In the genomic region with DNA sequence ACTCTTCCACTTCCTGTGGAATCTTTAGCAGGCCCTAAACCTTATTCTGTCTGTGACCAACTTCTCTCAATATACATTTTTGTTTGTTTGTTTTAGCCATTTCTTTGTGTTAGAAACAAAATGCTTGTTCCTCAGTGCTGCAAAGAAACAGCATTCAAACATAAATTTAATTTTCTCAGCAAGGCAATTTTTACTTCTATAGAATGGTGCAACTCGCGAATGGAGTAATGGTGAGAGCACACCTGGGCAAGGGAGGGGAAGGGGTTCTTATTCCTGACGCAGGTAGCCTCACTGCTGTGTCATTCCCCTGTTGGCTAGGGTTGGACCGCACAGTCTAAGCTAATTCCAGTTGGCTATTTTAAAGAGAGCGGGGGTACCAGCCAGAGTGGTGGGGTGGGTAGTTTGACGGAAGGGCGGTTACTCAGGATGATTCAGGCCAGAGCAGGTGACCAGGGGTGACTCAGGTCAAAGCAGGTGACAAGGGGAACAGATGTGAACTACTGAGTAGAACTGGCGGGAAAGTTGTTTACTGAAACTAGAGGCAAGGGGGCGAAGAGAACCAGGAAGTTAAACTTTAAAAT, we compare ENCODE assay signal across 26 cellular contexts. TPM values are rescaled to one million over a fixed set of nuclear protein-coding genes. Genes with fewer than 3 reads are reported as not detected.
DNase-seq lines count a peak whose midpoint lies in the region; ATAC-seq, FAIRE-seq and TF ChIP-seq lines count a peak whose summit lies in the region.
"Had no signal": no experiment of that assay in that cellular context is flagged by ENCODE, and none has a peak within 500 bp of the region (broad histone marks: within the 10 kb centered on the region; RNA-seq: fewer than 3 reads in every experiment).

No MANE protein-coding gene starts in this region.

- no peaks in the 10 kb centered on the region for H3K27me3 Mint-ChIP-seq in CD8-positive, alpha-beta memory T cell
- no peaks in the 10 kb centered on the region for H3K27me3 Mint-ChIP-seq in endothelial cell (ENCODE audit: unreplicated experiment)
- H3K27me3 Mint-ChIP-seq: CD4-positive, alpha-beta T cell had no signal

- TF ChIP-seq RAD21 in K562 (CRISPR knock-in tag; conservative IDR thresholded peaks at IDR 0.05 in 1 of 2, IDR thresholded peaks at IDR 0.05 in 1 of 2) = no peak

- ATAC-seq in K562 (no peak), HG03095 (IDR thresholded peaks at IDR 0.05; ENCODE audit: unreplicated experiment) (no peak)
- ATAC-seq: A549 had no signal

- peak overlapping the region in 1 of 8 donors; percentile 42 for H3K27ac Mint-ChIP-seq in CD8-positive, alpha-beta memory T cell
- H3K27ac Mint-ChIP-seq in endothelial cell (ENCODE audit: unreplicated experiment) = no peak overlapping the region
- H3K27ac Mint-ChIP-seq: CD4-positive, alpha-beta T cell had no signal

- H3K9me1 ChIP-seq in K562 (ENCODE audit: control insufficient read depth, insufficient read depth, low read length) = no peaks in the 10 kb centered on the region

- WGBS in K562 (ENCODE audit: insufficient coverage, low coverage, missing lambda C conversion rate) = 95% methylated on average over 7 of the region's 9 CpGs

- H3K9me3 Mint-ChIP-seq in CD8-positive, alpha-beta memory T cell = peaks cover 0 to 11% (median 4%) of the 10 kb centered on the region in 5 donors
- peaks cover 10% of the 10 kb centered on the region for H3K9me3 Mint-ChIP-seq in endothelial cell (ENCODE audit: unreplicated experiment)
- H3K9me3 Mint-ChIP-seq: CD4-positive, alpha-beta T cell had no signal

- intact Hi-C loops in K562 (cut with micrococcal nuclease) = no loop called here

- no peak for TF ChIP-seq POLR2A in K562 (conservative IDR thresholded peaks at IDR 0.05)

- POLR2A ChIA-PET in CD8-positive, alpha-beta memory T cell (lab: Charles Lee) = no interaction called here
- POLR2A ChIA-PET in K562 (lab: Yijun Ruan, JAX) = no interaction called here

- no TSS peak for BruUV-seq in K562 (replicated peaks; lab: Mats Ljungman, UMichigan)

- H2AFZ ChIP-seq in K562 (ENCODE audit: low read depth, low read length) = no peak overlapping the region

- CTCF ChIA-PET in CD8-positive, alpha-beta memory T cell (lab: Charles Lee) = no interaction called here
- CTCF ChIA-PET in K562 (lab: Yijun Ruan, JAX; ENCODE audit: low intra/inter-chr PET ratio) = no interaction called here

- H3K4me2 ChIP-seq in K562 (ENCODE audit: insufficient read depth, low read length) = no peak overlapping the region
- H3K4me2 ChIP-seq: A549; BLaER1 treated with 17β-estradiol and CSF1 and Interleukin-3, amounts not matched to agents 10 nM and 100 nM had no signal

- DNase-seq in CD8-positive, alpha-beta memory T cell = no peak
- DNase-seq in K562 (ENCODE audit: extremely low read depth in 1 of 4, low spot score in 3 of 4) = no peak
- no peak for DNase-seq in endothelial cell (ENCODE audit: low spot score)
- no peak for DNase-seq in NCI-H1417 treated with DMSO at 0.1 percent for 48 hours (lab: John Stamatoyannopoulos, UW)
- no peak for DNase-seq in activated CD8-positive, alpha-beta memory T cell treated with anti-CD3 and anti-CD28 coated beads for 24 hours
- DNase-seq: 8988T; ACHN; AML-193; BE2C; Calu3; CD4-positive, alpha-beta T cell; COR-L47; DMS53; DMS79 treated with DMSO at 0.1 percent for 48 hours; GF-D8; GOT3; H7; HCEC 1CT had no signal

- peaks cover 43 to 71% (median 47%) of the 10 kb centered on the region in 3 donors for H3K36me3 Mint-ChIP-seq in CD8-positive, alpha-beta memory T cell
- H3K36me3 Mint-ChIP-seq in endothelial cell (ENCODE audit: low read depth, unreplicated experiment) = peaks cover 40% of the 10 kb centered on the region

- no peaks in the 10 kb centered on the region for H3K27me3 ChIP-seq in CD8-positive, alpha-beta memory T cell (ENCODE audit: insufficient read depth, low read length, poor library complexity, severe bottlenecking)
- H3K27me3 ChIP-seq in K562 (ENCODE audit: control insufficient read depth in 2 of 2, insufficient read depth in 2 of 2, low read length in 2 of 2) = no peaks in the 10 kb centered on the region
- H3K27me3 ChIP-seq: BE2C; BLaER1 treated with 17β-estradiol and CSF1 and Interleukin-3, amounts not matched to agents 10 nM and 100 nM had no signal

- peaks cover 1 to 14% (median 2%) of the 10 kb centered on the region in 3 donors for H3K4me1 Mint-ChIP-seq in CD8-positive, alpha-beta memory T cell
- peaks cover 10% of the 10 kb centered on the region for H3K4me1 Mint-ChIP-seq in endothelial cell (ENCODE audit: unreplicated experiment)

- peaks cover 14% of the 10 kb centered on the region; the same call in 2 of the 3 replicates for H3K79me2 ChIP-seq in K562 (ENCODE audit: control insufficient read depth, insufficient read depth, low read length)

- H3K9ac ChIP-seq in K562 (ENCODE audit: insufficient read depth in 1 of 2, low read depth in 2 of 2, low read length in 2 of 2) = no peak overlapping the region
- H3K9ac ChIP-seq: BLaER1 treated with 17β-estradiol and CSF1 and Interleukin-3, amounts not matched to agents 10 nM and 100 nM had no signal

- H3K4me1 ChIP-seq in CD8-positive, alpha-beta memory T cell (ENCODE audit: insufficient read depth, low read length) = no peaks in the 10 kb centered on the region
- peaks cover 16 to 28% of the 10 kb centered on the region in 2 experiments for H3K4me1 ChIP-seq in K562 (replicated peaks in 1 of 2; ENCODE audit: control insufficient read depth in 2 of 2, insufficient read depth in 2 of 2, low read length in 2 of 2)
- H3K4me1 ChIP-seq: BE2C; BLaER1 treated with 17β-estradiol and CSF1 and Interleukin-3, amounts not matched to agents 10 nM and 100 nM had no signal

- FAIRE-seq in K562 (lab: Jason Lieb, UNC) = no peak
- FAIRE-seq: A549, GM12891, GM18507 had no signal

- no peak for TF ChIP-seq EP300 in K562 (IDR thresholded peaks at IDR 0.05; ENCODE audit: low read length)

- in situ Hi-C loops in K562 (cut with MboI) = no loop called here

- peak overlapping the region; percentile 7 for H3K4me3 ChIP-seq in CD8-positive, alpha-beta memory T cell (ENCODE audit: low read length)
- H3K4me3 ChIP-seq in K562 = no peak overlapping the region
- H3K4me3 ChIP-seq: A549 had no signal

- H3K36me3 ChIP-seq in CD8-positive, alpha-beta memory T cell (ENCODE audit: insufficient read depth, low read length) = peaks cover 22% of the 10 kb centered on the region
- peaks cover 28% of the 10 kb centered on the region; the same call in 2 of the 3 replicates for H3K36me3 ChIP-seq in K562 (ENCODE audit: control insufficient read depth, insufficient read depth, low read length)

- no peak for TF ChIP-seq CTCF in K562 (IDR thresholded peaks at IDR 0.05 in 2 of 3, conservative IDR thresholded peaks at IDR 0.05 in 1 of 3; ENCODE audit: insufficient read depth in 2 of 3, low read depth in 1 of 3, low read length in 3 of 3)
- TF ChIP-seq CTCF in endothelial cell (IDR thresholded peaks at IDR 0.05; ENCODE audit: unreplicated experiment) = no peak

- no peaks in the 10 kb centered on the region for H4K20me1 ChIP-seq in K562 (replicated peaks; ENCODE audit: control insufficient read depth, insufficient read depth, low read length)
- H4K20me1 ChIP-seq: BLaER1 treated with 17β-estradiol and CSF1 and Interleukin-3, amounts not matched to agents 10 nM and 100 nM had no signal

- H3K27ac ChIP-seq in CD8-positive, alpha-beta memory T cell (ENCODE audit: low read depth, low read length) = no peak overlapping the region
- H3K27ac ChIP-seq in K562 (ENCODE audit: extremely low read depth, low read depth, low read length) = no peak overlapping the region
- H3K27ac ChIP-seq: BLaER1 treated with 17β-estradiol and CSF1 and Interleukin-3, amounts not matched to agents 10 nM and 100 nM had no signal

- H3K9me3 ChIP-seq in CD8-positive, alpha-beta memory T cell (ENCODE audit: low read length) = peaks cover 11% of the 10 kb centered on the region
- H3K9me3 ChIP-seq in K562 (replicated peaks; ENCODE audit: control insufficient read depth, insufficient read depth, low read depth, low read length) = peaks cover 17% of the 10 kb centered on the region
- H3K9me3 ChIP-seq: BE2C had no signal

- peak overlapping the region in 1 of 7 donors; percentile 48 for H3K4me3 Mint-ChIP-seq in CD8-positive, alpha-beta memory T cell
- H3K4me3 Mint-ChIP-seq in endothelial cell (ENCODE audit: unreplicated experiment) = peak overlapping the region; percentile 79
- H3K4me3 Mint-ChIP-seq: CD14-positive monocyte; CD4-positive, alpha-beta T cell had no signal

RNA-seq across cellular contexts. Expression of a gene that starts 21.4 kb away (rescaled TPM):
- total RNA-seq in CD8-positive, alpha-beta memory T cell = 1 to 10 TPM; 5.3 to 6.3 TPM
- polyA plus RNA-seq in CD8-positive, alpha-beta memory T cell = 3.8 TPM
- 46.3 and 50.2 TPM in 2 replicates for total RNA-seq in K562 (2011; cell fraction: chromatin; rRNA removed; ENCODE audit: low replicate concordance)
- total RNA-seq in K562 (2011; cell fraction: nucleolus; rRNA removed) = 29.0 and 29.1 TPM in 2 replicates
- total RNA-seq in K562 (2011; cell fraction: nucleoplasm; rRNA removed) = 48.9 and 68.4 TPM in 2 replicates
- total RNA-seq in K562 (2014; rRNA removed) (3.6 and 4.2 TPM in 2 replicates), K562 (2014; rRNA removed; fragmentation: Illumina TruSeq; extraction: Trizol) (5.3 and 6.2 TPM in 2 replicates), K562 (2015; rRNA removed; fragmentation: Illumina TruSeq; extraction: Trizol) (4.4 and 6.4 TPM in 2 replicates), K562 (2021) (5.6 and 5.9 TPM in 2 replicates), endothelial cell (ENCODE audit: unreplicated experiment) (4.9 TPM)
- polyA plus RNA-seq in K562 (2011; rRNA removed) (16.2 and 22.1 TPM in 2 replicates), K562 (2014; fragmentation: Illumina TruSeq; extraction: Trizol) (7.9 and 10.0 TPM in 2 replicates), K562 (2014; fragmentation: Nextera tagmentation; extraction: Ambion mirVana) (1 to 10 TPM; 2.0 to 4.2 TPM), K562 (2014; rRNA removed) (13.3 and 13.9 TPM in 2 replicates)
- 7.9 and 20.6 TPM in 2 replicates for polyA plus RNA-seq in K562 (2011; cell fraction: cytosol; rRNA removed)
- polyA plus RNA-seq in K562 (2011; cell fraction: nucleus; rRNA removed) = 31.3 and 37.2 TPM in 2 replicates
- polyA plus RNA-seq in K562 (2012) = 4.4 and 16.2 TPM in 2 replicates
- 14.9 and 16.4 TPM in 2 replicates for polyA minus RNA-seq in K562 (2011; rRNA and poly(A)+ RNA removed)
- 2.9 and 3.1 TPM in 2 replicates for polyA minus RNA-seq in K562 (2011; cell fraction: cytosol; rRNA and poly(A)+ RNA removed)
- 12.0 and 16.3 TPM in 2 replicates for polyA minus RNA-seq in K562 (2011; cell fraction: nucleus; rRNA and poly(A)+ RNA removed)

RNA-seq across cellular contexts. Expression of a gene that starts 47.9 kb away (rescaled TPM):
- not detected for total RNA-seq in CD8-positive, alpha-beta memory T cell
- not detected for polyA plus RNA-seq in CD8-positive, alpha-beta memory T cell
- not detected in 2 replicates for total RNA-seq in K562 (2011; cell fraction: chromatin; rRNA removed; ENCODE audit: low replicate concordance)
- total RNA-seq in K562 (2011; cell fraction: nucleolus; rRNA removed) = not detected in 2 replicates
- not detected in 2 replicates for total RNA-seq in K562 (2011; cell fraction: nucleoplasm; rRNA removed)
- total RNA-seq in K562 (2014; rRNA removed) (not detected in 2 replicates), K562 (2014; rRNA removed; fragmentation: Illumina TruSeq; extraction: Trizol) (not detected in 2 replicates), K562 (2015; rRNA removed; fragmentation: Illumina TruSeq; extraction: Trizol) (not detected in 2 replicates), K562 (2021) (not detected in 2 replicates), endothelial cell (ENCODE audit: unreplicated experiment) (not detected)
- polyA plus RNA-seq in K562 (2011; rRNA removed) (not detected in 2 replicates), K562 (2014; fragmentation: Illumina TruSeq; extraction: Trizol) (not detected in 2 replicates), K562 (2014; fragmentation: Nextera tagmentation; extraction: Ambion mirVana) (not detected), K562 (2014; rRNA removed) (0.04 TPM in 1 of 2 replicates, not detected in the other)
- polyA plus RNA-seq in K562 (2011; cell fraction: cytosol; rRNA removed) = not detected in 2 replicates
- polyA plus RNA-seq in K562 (2011; cell fraction: nucleus; rRNA removed) = not detected in 2 replicates
- polyA plus RNA-seq in K562 (2012) = 0.17 TPM in 1 of 2 replicates, not detected in the other
- not detected in 2 replicates for polyA minus RNA-seq in K562 (2011; rRNA and poly(A)+ RNA removed)
- polyA minus RNA-seq in K562 (2011; cell fraction: cytosol; rRNA and poly(A)+ RNA removed) = not detected in 2 replicates
- polyA minus RNA-seq in K562 (2011; cell fraction: nucleus; rRNA and poly(A)+ RNA removed) = not detected in 2 replicates
- total RNA-seq: Calu3; CD4-positive, alpha-beta T cell; Daoy; G401 had no signal
- polyA plus RNA-seq: A549, CD14-positive monocyte had no signal
